10 cellular contexts compared by ENCODE assay signal in genomic region chr3:127373701-127374625, GRCh38.
DNase-seq lines count a peak whose midpoint lies in the region; ATAC-seq and TF ChIP-seq lines count a peak whose summit lies in the region.
"Had no signal": no experiment of that assay in that cellular context is flagged by ENCODE, and none has a peak within 500 bp of the region (broad histone marks: within the 10 kb centered on the region; RNA-seq: fewer than 3 reads in every experiment).

No MANE protein-coding gene starts in this region.

- no peak overlapping the region for H3K4me3 Mint-ChIP-seq in glutamatergic neuron (ENCODE audit: unreplicated experiment)
- H3K4me3 Mint-ChIP-seq: activated T-helper 1 cell treated with anti-CD3 and anti-CD28 coated beads, Interleukin-12 subunit alpha, Interleukin-12 subunit beta, Interleukin-2, Interleukin-4 antibody, amounts not matched to agents 30 ng/mL and 10 ng/mL and 1 ng/mL, durations not matched to agents 14 hours and 24 hours and 36 hours had no signal

- no peak overlapping the region for H3K4me3 ChIP-seq in AG04450 (ENCODE audit: low read depth, low read length)

- H3K36me3 Mint-ChIP-seq in glutamatergic neuron (ENCODE audit: unreplicated experiment) = no peaks in the 10 kb centered on the region

- peaks cover 10% of the 10 kb centered on the region for H3K27me3 ChIP-seq in AG04450 (ENCODE audit: control insufficient read depth, insufficient read depth, low read length)

- H3K9me3 Mint-ChIP-seq in glutamatergic neuron (ENCODE audit: unreplicated experiment) = peaks cover 2% of the 10 kb centered on the region
- H3K9me3 Mint-ChIP-seq: activated T-helper 1 cell treated with anti-CD3 and anti-CD28 coated beads, Interleukin-12 subunit alpha, Interleukin-12 subunit beta, Interleukin-2, Interleukin-4 antibody, amounts not matched to agents 30 ng/mL and 10 ng/mL and 1 ng/mL, durations not matched to agents 14 hours and 24 hours and 36 hours had no signal

- peaks cover 11% of the 10 kb centered on the region for H3K4me1 Mint-ChIP-seq in glutamatergic neuron (ENCODE audit: low read depth, unreplicated experiment)

- H3K9me3 ChIP-seq in AG04450 (ENCODE audit: control insufficient read depth, insufficient read depth, low read length) = no peaks in the 10 kb centered on the region

- H3K27me3 Mint-ChIP-seq in glutamatergic neuron (ENCODE audit: unreplicated experiment) = peaks cover 8% of the 10 kb centered on the region

- CTCF ChIA-PET in AG04450 (lab: Charles Lee) = interaction anchor here (0.7 to 1.2 kb wide), 2 partner anchors 83 to 167 kb away, joined by 3 to 4 read pairs; no protein-coding TSS in a partner anchor

- POLR2A ChIA-PET in AG04450 (lab: Yijun Ruan, JAX) = no interaction called here

- TF ChIP-seq CTCF in AG04450 (IDR thresholded peaks at IDR 0.05; ENCODE audit: low read depth, low read length) (peak; percentile 25), glutamatergic neuron (IDR thresholded peaks at IDR 0.05; ENCODE audit: partially characterized antibody, unreplicated experiment) (peak; percentile 41)

- H3K27ac ChIP-seq in AG04450 (ENCODE audit: low read depth, low read length) = no peak overlapping the region

- H3K27ac Mint-ChIP-seq in glutamatergic neuron (ENCODE audit: unreplicated experiment) = no peak overlapping the region
- H3K27ac Mint-ChIP-seq: activated T-helper 1 cell treated with anti-CD3 and anti-CD28 coated beads, Interleukin-12 subunit alpha, Interleukin-12 subunit beta, Interleukin-2, Interleukin-4 antibody, amounts not matched to agents 30 ng/mL and 10 ng/mL and 1 ng/mL, durations not matched to agents 14 hours and 24 hours and 36 hours had no signal

- ATAC-seq in GM18907 (IDR thresholded peaks at IDR 0.05; ENCODE audit: unreplicated experiment) (no peak), GM18502 (IDR thresholded peaks at IDR 0.05; ENCODE audit: poor library complexity, unreplicated experiment) (no peak), HG02973 (IDR thresholded peaks at IDR 0.05; ENCODE audit: unreplicated experiment) (no peak)

- no peak for DNase-seq in AG04450 (ENCODE audit: low read depth, low spot score)
- DNase-seq in GM03348 (ENCODE audit: low spot score) = peak; percentile 37
- DNase-seq in RPMI8226 = peak; percentile 61
- DNase-seq in glutamatergic neuron = no peak
- DNase-seq in NK-92 treated with Interleukin-12 subunit alpha and Interleukin-12 subunit beta, amount 100 ng/mL, for 24 hours (lab: John Stamatoyannopoulos, UW) = no peak
- DNase-seq: KG1 had no signal

Comparison
In these comparisons a context has a peak if more than half of its experiments do, and no peak if none do; other contexts are left out.
1. DNase-seq: peak in GM03348 (single experiment) and RPMI8226 (single experiment); none in AG04450 (single experiment), glutamatergic neuron (single experiment) and NK-92 treated with Interleukin-12 subunit alpha and Interleukin-12 subunit beta, amount 100 ng/mL, for 24 hours (single experiment).